17 cellular contexts compared by ENCODE assay signal in genomic region chr7:101996131-101996691, GRCh38.
DNase-seq lines count a peak whose midpoint lies in the region; ATAC-seq, FAIRE-seq and TF ChIP-seq lines count a peak whose summit lies in the region.
"Had no signal": no experiment of that assay in that cellular context is flagged by ENCODE, and none has a peak within 500 bp of the region (broad histone marks: within the 10 kb centered on the region; RNA-seq: fewer than 3 reads in every experiment).

No MANE protein-coding gene starts in this region.

- H3K4me2 ChIP-seq in BLaER1 treated with 17β-estradiol and CSF1 and Interleukin-3, amounts not matched to agents 10 nM and 100 nM, result peak overlapping the region; percentile 46 to 94 (median 82)
- H3K4me2 ChIP-seq in H9 (ENCODE audit: insufficient read depth, insufficient read length, low read length) (no peak overlapping the region), SU-DHL-6 (ENCODE audit: low read depth, low read length, poor library complexity, severe bottlenecking) (no peak overlapping the region), HepG2 (ENCODE audit: low read depth, low read length) (no peak overlapping the region)
- H3K4me2 ChIP-seq: PC-9, SK-N-SH had no signal

- POLR2A ChIA-PET in HepG2 (lab: Yijun Ruan, JAX), result no interaction called here
- POLR2A ChIA-PET in CD4-positive, alpha-beta memory T cell (lab: Charles Lee; ENCODE audit: partially characterized antibody), result no interaction called here

- H3K18ac ChIP-seq in H9 (ENCODE audit: insufficient read length, low read depth, low read length), result no peak overlapping the region

- no peak for DNase-seq in H9
- no peak for DNase-seq in HepG2 (ENCODE audit: low spot score)
- no peak for DNase-seq in CD4-positive, alpha-beta memory T cell
- DNase-seq in activated gamma-delta T cell treated with Interleukin-2 at 50 U/mL for 16 hours, result no peak
- no peak for DNase-seq in HFFc6
- DNase-seq: EL, NCI-H1092, NCI-H226, PC-9, SK-N-SH had no signal

- TF ChIP-seq EP300 in HepG2 (IDR thresholded peaks at IDR 0.05; ENCODE audit: low read depth in 2 of 2, low read length in 2 of 2) (no peak), HepG2 (CRISPR knock-in tag; IDR thresholded peaks at IDR 0.05; ENCODE audit: borderline replicate concordance) (no peak)

- H3F3A ChIP-seq in SU-DHL-6 (ENCODE audit: insufficient read depth), result peaks cover 12% of the 10 kb centered on the region

- no peak for FAIRE-seq in HepG2 (lab: Jason Lieb, UNC)
- FAIRE-seq: A204.1, D721Med had no signal

- no peak for ATAC-seq in HepG2
- no peak for ATAC-seq in HG03097 (IDR thresholded peaks at IDR 0.05; ENCODE audit: low FRiP score, unreplicated experiment)
- ATAC-seq: Right ventricle myocardium inferior had no signal

- H4K91ac ChIP-seq in H9 (ENCODE audit: insufficient read length, low read depth, low read length), result no peak overlapping the region

- H2BK20ac ChIP-seq in H9 (ENCODE audit: low read depth, low read length, poor library complexity, severe bottlenecking), result no peak overlapping the region

- H3K23me2 ChIP-seq in H9 (ENCODE audit: insufficient read length, low read depth, low read length, poor library complexity, severe bottlenecking), result no peaks in the 10 kb centered on the region

- H3K27ac Mint-ChIP-seq in H9, result peak overlapping the region; percentile 47 to 64 (median 52); a peak in 3 of 7 replicates
- no peak overlapping the region for H3K27ac Mint-ChIP-seq in CD4-positive, alpha-beta memory T cell
- H3K27ac Mint-ChIP-seq in HFFc6, result no peak overlapping the region

- H3K9me2 ChIP-seq in SU-DHL-6 (replicated peaks; ENCODE audit: insufficient read depth, low read length), result no peaks in the 10 kb centered on the region
- H3K9me2 ChIP-seq: SK-N-SH had no signal

- H3K14ac ChIP-seq in H9 (ENCODE audit: insufficient read depth, low read length), result no peak overlapping the region

- H3K36me3 Mint-ChIP-seq in H9 (ENCODE audit: insufficient read depth in 1 of 3, low read depth in 3 of 3), result no peaks in the 10 kb centered on the region; a peak in 3 of 7 replicates
- no peaks in the 10 kb centered on the region for H3K36me3 Mint-ChIP-seq in CD4-positive, alpha-beta memory T cell
- no peaks in the 10 kb centered on the region for H3K36me3 Mint-ChIP-seq in HFFc6 (ENCODE audit: low read depth)

- no peak overlapping the region for H2BK5ac ChIP-seq in H9 (ENCODE audit: insufficient read length, low read length)

- no peak overlapping the region for H2BK120ac ChIP-seq in H9 (ENCODE audit: low read depth, low read length, poor library complexity, severe bottlenecking)

- H4K20me1 ChIP-seq in BLaER1 treated with 17β-estradiol and CSF1 and Interleukin-3, amounts not matched to agents 10 nM and 100 nM, result peaks cover 12 to 97% (median 62%) of the 10 kb centered on the region in 11 experiments; a peak in 21 of 22 replicates
- H4K20me1 ChIP-seq in H9 (ENCODE audit: control insufficient read depth, insufficient read depth, insufficient read length), result no peaks in the 10 kb centered on the region
- H4K20me1 ChIP-seq in SU-DHL-6 (ENCODE audit: low read depth, low read length), result 0 out of 2 replicates have a peak, but pooled peaks cover 4% of the 10 kb centered on the region
- 0 out of 2 replicates have a peak, but pooled peaks cover 7% of the 10 kb centered on the region for H4K20me1 ChIP-seq in HepG2 (ENCODE audit: insufficient read depth, low read length)

- no peak overlapping the region for H2BK12ac ChIP-seq in H9 (ENCODE audit: insufficient read length, low read depth, low read length)

- H3K27me3 Mint-ChIP-seq in H9 (ENCODE audit: low read depth) (no peaks in the 10 kb centered on the region; the same call in 1 of the 2 replicates), HFFc6 (ENCODE audit: insufficient read depth) (peaks cover 8% of the 10 kb centered on the region)
- no peaks in the 10 kb centered on the region for H3K27me3 Mint-ChIP-seq in CD4-positive, alpha-beta memory T cell
- H3K27me3 Mint-ChIP-seq: IgD-negative memory B cell had no signal

- no peak overlapping the region for H2BK15ac ChIP-seq in H9 (ENCODE audit: low read depth, low read length)

- peak overlapping the region in 5 of 11 experiments; percentile 39 to 71 (median 61); a peak in 10 of 22 replicates for H3K9ac ChIP-seq in BLaER1 treated with 17β-estradiol and CSF1 and Interleukin-3, amounts not matched to agents 10 nM and 100 nM
- no peak overlapping the region for H3K9ac ChIP-seq in H9 (ENCODE audit: extremely low read depth, insufficient read length, low read length)
- H3K9ac ChIP-seq in SU-DHL-6 (ENCODE audit: low read length), result no peak overlapping the region
- no peak overlapping the region for H3K9ac ChIP-seq in HepG2 (ENCODE audit: insufficient read depth, low read depth, low read length)
- H3K9ac ChIP-seq: SK-N-SH had no signal

- H3K79me1 ChIP-seq in H9 (ENCODE audit: insufficient read depth, low read depth, low read length, poor library complexity, severe bottlenecking), result peaks cover 6% of the 10 kb centered on the region

- no peak overlapping the region for H2AK5ac ChIP-seq in H9 (ENCODE audit: insufficient read length, low read length)

- H3K79me2 ChIP-seq in H9 (ENCODE audit: insufficient read depth, low read length) (peaks cover 3% of the 10 kb centered on the region; the same call in 1 of the 2 replicates), SU-DHL-6 (ENCODE audit: insufficient read depth, low read length) (peaks cover 96% of the 10 kb centered on the region), HepG2 (ENCODE audit: insufficient read depth, low read length) (no peaks in the 10 kb centered on the region)

- H3K9me3 ChIP-seq in BLaER1 treated with 17β-estradiol and CSF1 and Interleukin-3, amounts not matched to agents 10 nM and 100 nM (replicated peaks in 1 of 11), result no peaks in the 10 kb centered on the region
- no peaks in the 10 kb centered on the region for H3K9me3 ChIP-seq in H9 (ENCODE audit: control insufficient read depth, low read depth, low read length)
- H3K9me3 ChIP-seq in SU-DHL-6 (ENCODE audit: insufficient read depth, low read length), result no peaks in the 10 kb centered on the region
- H3K9me3 ChIP-seq in HepG2 (ENCODE audit: low read length), result no peaks in the 10 kb centered on the region
- no peaks in the 10 kb centered on the region for H3K9me3 ChIP-seq in CD4-positive, alpha-beta memory T cell (ENCODE audit: control insufficient read depth in 1 of 2, low read length in 2 of 2)
- H3K9me3 ChIP-seq: SK-N-SH had no signal

- no peak overlapping the region for H3K23ac ChIP-seq in H9 (ENCODE audit: insufficient read length, low read depth, low read length)

- H3K4me1 ChIP-seq in BLaER1 treated with 17β-estradiol and CSF1 and Interleukin-3, amounts not matched to agents 10 nM and 100 nM, result peaks cover 74 to 100% (median 98%) of the 10 kb centered on the region in 10 experiments
- H3K4me1 ChIP-seq in H9 (ENCODE audit: insufficient read depth, low read length) (peaks cover 3% of the 10 kb centered on the region; the same call in 1 of the 2 replicates), HepG2 (ENCODE audit: insufficient read depth, low read length) (peaks cover 13% of the 10 kb centered on the region)
- H3K4me1 ChIP-seq in CD4-positive, alpha-beta memory T cell (ENCODE audit: insufficient read depth, low read length), result no peaks in the 10 kb centered on the region

- no peak overlapping the region for H3K56ac ChIP-seq in H9 (ENCODE audit: insufficient read length, low read depth, low read length)

- no peaks in the 10 kb centered on the region for H3K36me3 ChIP-seq in BLaER1 treated with 17β-estradiol and CSF1 and Interleukin-3, amounts not matched to agents 10 nM and 100 nM
- H3K36me3 ChIP-seq in SU-DHL-6 (ENCODE audit: low read length) (no peaks in the 10 kb centered on the region), HepG2 (replicated peaks in 1 of 2; ENCODE audit: control insufficient read depth in 1 of 2, insufficient read depth in 2 of 2, low read length in 2 of 2) (peaks cover 2% of the 10 kb centered on the region in 2 experiments; a peak in 1 of 5 replicates)
- no peaks in the 10 kb centered on the region for H3K36me3 ChIP-seq in CD4-positive, alpha-beta memory T cell (ENCODE audit: insufficient read depth, low read length)

- peak overlapping the region in 1 of 10 experiments; percentile 5; a peak in 1 of 20 replicates for H3K4me3 ChIP-seq in BLaER1 treated with 17β-estradiol and CSF1 and Interleukin-3, amounts not matched to agents 10 nM and 100 nM
- no peak overlapping the region for H3K4me3 ChIP-seq in SU-DHL-6 (ENCODE audit: insufficient read depth, low read length, poor library complexity, severe bottlenecking)
- H3K4me3 ChIP-seq in HepG2 (replicated peaks in 1 of 3; ENCODE audit: insufficient read depth in 1 of 3, low read depth in 2 of 3, low read length in 3 of 3), result no peak overlapping the region
- no peak overlapping the region for H3K4me3 ChIP-seq in CD4-positive, alpha-beta memory T cell (ENCODE audit: low read length in 2 of 2)
- H3K4me3 ChIP-seq: PC-9 had no signal

- no peak for TF ChIP-seq POLR2A in HepG2 (IDR thresholded peaks at IDR 0.05; ENCODE audit: insufficient read depth in 1 of 2, low read depth in 2 of 2, low read length in 2 of 2)

- no TSS peak for BruUV-seq in HepG2 (replicated peaks; lab: Mats Ljungman, UMichigan)

- CTCF ChIA-PET in HepG2 (lab: Yijun Ruan, JAX; ENCODE audit: low intra/inter-chr PET ratio, low total read pairs), result no interaction called here
- CTCF ChIA-PET in CD4-positive, alpha-beta memory T cell (lab: Charles Lee; ENCODE audit: partially characterized antibody), result no interaction called here

- H4K5ac ChIP-seq in H9 (ENCODE audit: insufficient read length, low read depth, low read length), result no peak overlapping the region

- H3K4ac ChIP-seq in H9 (ENCODE audit: low read depth, low read length), result no peak overlapping the region

- intact Hi-C loops in HepG2 (cut with micrococcal nuclease; ENCODE audit: unreplicated experiment), result no loop called here
- intact Hi-C loops in CD4-positive, alpha-beta memory T cell (cut with micrococcal nuclease), result no loop called here

- H3K4me1 Mint-ChIP-seq in H9 (peaks cover 19 to 32% of the 10 kb centered on the region in 2 experiments), HFFc6 (ENCODE audit: low read depth) (no peaks in the 10 kb centered on the region; the same call in 1 of the 2 replicates)
- H3K4me1 Mint-ChIP-seq in CD4-positive, alpha-beta memory T cell, result peaks cover 4 to 8% (median 6%) of the 10 kb centered on the region in 4 donors

- in situ Hi-C loops in HepG2 (cut with HindIII; ENCODE audit: extremely low pct_ligation_motif_present, low pct_unique_long_range_greater_than_20kb), result no loop called here

- no CpG with 5 or more reads among the region's 10 CpGs for WGBS in H9 (ENCODE audit: extremely low coverage, insufficient read length, low lambda C conversion rate)
- 93% methylated on average over 4 of the region's 10 CpGs for WGBS in HepG2 (ENCODE audit: low lambda C conversion rate)

- H3K27me3 ChIP-seq in BLaER1 treated with 17β-estradiol and CSF1 and Interleukin-3, amounts not matched to agents 10 nM and 100 nM, result no peaks in the 10 kb centered on the region
- H3K27me3 ChIP-seq in H9 (ENCODE audit: insufficient read depth, low read length) (no peaks in the 10 kb centered on the region), SU-DHL-6 (ENCODE audit: low read length) (no peaks in the 10 kb centered on the region), HepG2 (ENCODE audit: control insufficient read depth in 1 of 2, insufficient read depth in 2 of 2, low read length in 2 of 2) (no peaks in the 10 kb centered on the region)
- H3K27me3 ChIP-seq in CD4-positive, alpha-beta memory T cell (ENCODE audit: insufficient read depth, low read length), result no peaks in the 10 kb centered on the region

- no peak overlapping the region for H3T11ph ChIP-seq in H9 (ENCODE audit: low read length)

- no peak for TF ChIP-seq RAD21 in HepG2 (CRISPR knock-in tag; IDR thresholded peaks at IDR 0.05)

- H2AFZ ChIP-seq in H9 (ENCODE audit: low read length) (no peak overlapping the region), SU-DHL-6 (ENCODE audit: low read depth, low read length, severe bottlenecking) (no peak overlapping the region), HepG2 (ENCODE audit: low read length) (no peak overlapping the region)
- H2AFZ ChIP-seq: PC-9 had no signal

- no peak overlapping the region for H4K8ac ChIP-seq in H9 (replicated peaks; ENCODE audit: insufficient read length, low read depth, low read length)

- TF ChIP-seq CTCF in H9 (conservative IDR thresholded peaks at IDR 0.05), result no peak; the same call in 2 of the 3 replicates
- TF ChIP-seq CTCF in SU-DHL-6 (IDR thresholded peaks at IDR 0.05; ENCODE audit: insufficient read depth, low read length, poor library complexity, severe bottlenecking), result peak; percentile 14
- no peak for TF ChIP-seq CTCF in HepG2 (CRISPR knock-in tag; IDR thresholded peaks at IDR 0.05)
- TF ChIP-seq CTCF in HFFc6 (IDR thresholded peaks at IDR 0.05), result no peak

- peak overlapping the region in 7 of 11 experiments; percentile 57 to 90 (median 82); a peak in 13 of 22 replicates for H3K27ac ChIP-seq in BLaER1 treated with 17β-estradiol and CSF1 and Interleukin-3, amounts not matched to agents 10 nM and 100 nM
- H3K27ac ChIP-seq in H9 (ENCODE audit: insufficient read length, low read depth, low read length) (no peak overlapping the region), SU-DHL-6 (ENCODE audit: low read depth, low read length) (peak overlapping the region; percentile 52), HepG2 (ENCODE audit: extremely low read length, insufficient read depth, low read length) (no peak overlapping the region)
- H3K27ac ChIP-seq in CD4-positive, alpha-beta memory T cell (ENCODE audit: low read depth, low read length), result no peak overlapping the region
- H3K27ac ChIP-seq: PC-9 had no signal

- H3K9me3 Mint-ChIP-seq in H9 (no peaks in the 10 kb centered on the region; a peak in 1 of 5 replicates), HFFc6 (no peaks in the 10 kb centered on the region)
- H3K9me3 Mint-ChIP-seq in CD4-positive, alpha-beta memory T cell, result peaks cover 0 to 2% (median 0%) of the 10 kb centered on the region in 8 donors
- H3K9me3 Mint-ChIP-seq: IgD-negative memory B cell had no signal

- H3K4me3 Mint-ChIP-seq in H9 (no peak overlapping the region; a peak in 1 of 5 replicates), HFFc6 (no peak overlapping the region)
- H3K4me3 Mint-ChIP-seq in CD4-positive, alpha-beta memory T cell, result no peak overlapping the region

Comparison
In these comparisons a context has a peak if more than half of its experiments do, and no peak if none do; other contexts are left out.
1. H3K27ac ChIP-seq: peak in BLaER1 treated with 17β-estradiol and CSF1 and Interleukin-3, amounts not matched to agents 10 nM and 100 nM (7 of 11) and SU-DHL-6 (single experiment); none in H9 (single experiment), HepG2 (single experiment) and CD4-positive, alpha-beta memory T cell (single experiment).
2. H3K4me2 ChIP-seq: peak in BLaER1 treated with 17β-estradiol and CSF1 and Interleukin-3, amounts not matched to agents 10 nM and 100 nM (11 of 11); none in H9 (single experiment), SU-DHL-6 (single experiment) and HepG2 (single experiment).
3. H3K27ac Mint-ChIP-seq: peak in H9 (3 of 3); none in CD4-positive, alpha-beta memory T cell (0 of 7) and HFFc6 (single experiment).